In genomic region chr11:110376711-110377324, GRCh38 we compare ENCODE assay signal across 1 cellular context.
TF ChIP-seq lines count a peak whose summit lies in the region.

No MANE protein-coding gene starts in this region.

TF ChIP-seq in GM12878, 131 proteins besides CTCF, POLR2A, EP300 and RAD21 (continued from another document):
- TF ChIP-seq MYB (IDR thresholded peaks at IDR 0.05; ENCODE audit: borderline replicate concordance, low read depth, low read length): no peak
- no peak for TF ChIP-seq SIX5 (IDR thresholded peaks at IDR 0.05; ENCODE audit: low read depth, low read length, severe bottlenecking)
- peak; percentile 51; the same call in 1 of the 2 replicates for TF ChIP-seq TCF12 (IDR thresholded peaks at IDR 0.05; ENCODE audit: low read depth, low read length)
- TF ChIP-seq, protein P1, sequence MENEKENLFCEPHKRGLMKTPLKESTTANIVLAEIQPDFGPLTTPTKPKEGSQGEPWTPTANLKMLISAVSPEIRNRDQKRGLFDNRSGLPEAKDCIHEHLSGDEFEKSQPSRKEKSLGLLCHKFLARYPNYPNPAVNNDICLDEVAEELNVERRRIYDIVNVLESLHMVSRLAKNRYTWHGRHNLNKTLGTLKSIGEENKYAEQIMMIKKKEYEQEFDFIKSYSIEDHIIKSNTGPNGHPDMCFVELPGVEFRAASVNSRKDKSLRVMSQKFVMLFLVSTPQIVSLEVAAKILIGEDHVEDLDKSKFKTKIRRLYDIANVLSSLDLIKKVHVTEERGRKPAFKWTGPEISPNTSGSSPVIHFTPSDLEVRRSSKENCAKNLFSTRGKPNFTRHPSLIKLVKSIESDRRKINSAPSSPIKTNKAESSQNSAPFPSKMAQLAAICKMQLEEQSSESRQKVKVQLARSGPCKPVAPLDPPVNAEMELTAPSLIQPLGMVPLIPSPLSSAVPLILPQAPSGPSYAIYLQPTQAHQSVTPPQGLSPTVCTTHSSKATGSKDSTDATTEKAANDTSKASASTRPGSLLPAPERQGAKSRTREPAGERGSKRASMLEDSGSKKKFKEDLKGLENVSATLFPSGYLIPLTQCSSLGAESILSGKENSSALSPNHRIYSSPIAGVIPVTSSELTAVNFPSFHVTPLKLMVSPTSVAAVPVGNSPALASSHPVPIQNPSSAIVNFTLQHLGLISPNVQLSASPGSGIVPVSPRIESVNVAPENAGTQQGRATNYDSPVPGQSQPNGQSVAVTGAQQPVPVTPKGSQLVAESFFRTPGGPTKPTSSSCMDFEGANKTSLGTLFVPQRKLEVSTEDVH (IDR thresholded peaks at IDR 0.05; ENCODE audit: low read depth, partially characterized antibody): no peak
- no peak for TF ChIP-seq DPF2 (IDR thresholded peaks at IDR 0.05)
- no peak for TF ChIP-seq ZBTB40 (IDR thresholded peaks at IDR 0.05; ENCODE audit: borderline replicate concordance)
- no peak for TF ChIP-seq TAF1 (IDR thresholded peaks at IDR 0.05; ENCODE audit: borderline replicate concordance, low read depth, low read length)
- 0 out of 4 replicates have a peak, but pooled peaks of 1 of the 2 experiments have one; percentile 16 for TF ChIP-seq BHLHE40 (IDR thresholded peaks at IDR 0.05; ENCODE audit: borderline replicate concordance in 1 of 2, low read depth in 2 of 2, low read length in 1 of 2)
- TF ChIP-seq BRCA1 (IDR thresholded peaks at IDR 0.05; ENCODE audit: low read depth, low read length): no peak
- TF ChIP-seq KAT2A (conservative IDR thresholded peaks at IDR 0.05; ENCODE audit: control insufficient read depth, low read depth, low read length): no peak
- TF ChIP-seq ZNF622 (IDR thresholded peaks at IDR 0.05): no peak
- TF ChIP-seq PML (IDR thresholded peaks at IDR 0.05; ENCODE audit: low read length): no peak
- TF ChIP-seq CUX1 (IDR thresholded peaks at IDR 0.05; ENCODE audit: insufficient replicate concordance, low read depth, low read length): no peak
- no peak for TF ChIP-seq SMAD1 (IDR thresholded peaks at IDR 0.05; ENCODE audit: low read depth, partially characterized antibody)
- no peak for TF ChIP-seq STAT3 (IDR thresholded peaks at IDR 0.05; ENCODE audit: low read depth, low read length)
- no peak for TF ChIP-seq SMARCA5 (IDR thresholded peaks at IDR 0.05)
- no peak for TF ChIP-seq REST (IDR thresholded peaks at IDR 0.05; ENCODE audit: low read depth, low read length)
- no peak for TF ChIP-seq E4F1 (IDR thresholded peaks at IDR 0.05; ENCODE audit: borderline replicate concordance, partially characterized antibody)
- TF ChIP-seq FOS (IDR thresholded peaks at IDR 0.05; ENCODE audit: borderline replicate concordance, extremely low read depth, insufficient read length): no peak
- TF ChIP-seq ZNF217 (IDR thresholded peaks at IDR 0.05): no peak
- TF ChIP-seq FOXK2 (IDR thresholded peaks at IDR 0.05): no peak
- TF ChIP-seq, protein P2, sequence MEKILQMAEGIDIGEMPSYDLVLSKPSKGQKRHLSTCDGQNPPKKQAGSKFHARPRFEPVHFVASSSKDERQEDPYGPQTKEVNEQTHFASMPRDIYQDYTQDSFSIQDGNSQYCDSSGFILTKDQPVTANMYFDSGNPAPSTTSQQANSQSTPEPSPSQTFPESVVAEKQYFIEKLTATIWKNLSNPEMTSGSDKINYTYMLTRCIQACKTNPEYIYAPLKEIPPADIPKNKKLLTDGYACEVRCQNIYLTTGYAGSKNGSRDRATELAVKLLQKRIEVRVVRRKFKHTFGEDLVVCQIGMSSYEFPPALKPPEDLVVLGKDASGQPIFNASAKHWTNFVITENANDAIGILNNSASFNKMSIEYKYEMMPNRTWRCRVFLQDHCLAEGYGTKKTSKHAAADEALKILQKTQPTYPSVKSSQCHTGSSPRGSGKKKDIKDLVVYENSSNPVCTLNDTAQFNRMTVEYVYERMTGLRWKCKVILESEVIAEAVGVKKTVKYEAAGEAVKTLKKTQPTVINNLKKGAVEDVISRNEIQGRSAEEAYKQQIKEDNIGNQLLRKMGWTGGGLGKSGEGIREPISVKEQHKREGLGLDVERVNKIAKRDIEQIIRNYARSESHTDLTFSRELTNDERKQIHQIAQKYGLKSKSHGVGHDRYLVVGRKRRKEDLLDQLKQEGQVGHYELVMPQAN (conservative IDR thresholded peaks at IDR 0.05): no peak
- no peak for TF ChIP-seq RAD51 (IDR thresholded peaks at IDR 0.05)
- TF ChIP-seq IRF3 (IDR thresholded peaks at IDR 0.05): no peak
- TF ChIP-seq YBX1 (IDR thresholded peaks at IDR 0.05): no peak
- no peak for TF ChIP-seq HDAC2 (IDR thresholded peaks at IDR 0.05)
